ENCODE assay signal across 8 cellular contexts in genomic region chr17:75785016-75785769, GRCh38. TPM values are rescaled to one million over a fixed set of nuclear protein-coding genes. Genes with fewer than 3 reads are reported as not detected.
A peak's percentile ranks its signal among the peaks of the same experiment; 100 is the strongest.
DNase-seq lines count a peak whose midpoint lies in the region; ATAC-seq and TF ChIP-seq lines count a peak whose summit lies in the region.

No MANE protein-coding gene starts in this region.

- peaks cover 48% of the 10 kb centered on the region for H3K4me1 Mint-ChIP-seq in activated CD4-positive, alpha-beta memory T cell treated with anti-CD3 and anti-CD28 coated beads, Interleukin-2, amount 10 ng/mL, durations not matched to agents 7 days and 5 days
- H3K4me1 Mint-ChIP-seq in endothelial cell (ENCODE audit: unreplicated experiment) = peaks cover 19% of the 10 kb centered on the region

- POLR2A ChIA-PET in BJ (lab: Charles Lee) = interaction anchor here (0.7 to 1.5 kb wide), 3 partner anchors 8 to 287 kb away, joined by 4 to 18 read pairs (median 12); no protein-coding TSS in a partner anchor
- POLR2A ChIA-PET in activated CD4-positive, alpha-beta memory T cell treated with anti-CD3 and anti-CD28 coated beads, Interleukin-2, amount 10 ng/mL, durations not matched to agents 7 days and 5 days (lab: Charles Lee) = interaction anchor here (0.6 to 6.3 kb wide), 20 partner anchors 10 to 524 kb away, joined by 3 to 123 read pairs (median 14); partner anchors contain the start of genes GALK1, GGA3, MRPS7 and RECQL5

- no peaks in the 10 kb centered on the region for H3K36me3 ChIP-seq in BJ (ENCODE audit: control insufficient read depth, insufficient read depth, low read length)

- H3K4me3 ChIP-seq in BJ (ENCODE audit: low read depth, low read length) = peak overlapping the region; percentile 68

- no peaks in the 10 kb centered on the region for H3K27me3 ChIP-seq in BJ (ENCODE audit: control insufficient read depth, insufficient read depth, low read length)

- peaks cover 6% of the 10 kb centered on the region for H3K36me3 Mint-ChIP-seq in activated CD4-positive, alpha-beta memory T cell treated with anti-CD3 and anti-CD28 coated beads, Interleukin-2, amount 10 ng/mL, durations not matched to agents 7 days and 5 days (ENCODE audit: low read depth)
- no peaks in the 10 kb centered on the region for H3K36me3 Mint-ChIP-seq in endothelial cell (ENCODE audit: low read depth, unreplicated experiment)

- H3K27ac Mint-ChIP-seq in activated CD4-positive, alpha-beta memory T cell treated with anti-CD3 and anti-CD28 coated beads, Interleukin-2, amount 10 ng/mL, durations not matched to agents 7 days and 5 days = peak overlapping the region; percentile 100
- peak overlapping the region; percentile 99 for H3K27ac Mint-ChIP-seq in endothelial cell (ENCODE audit: unreplicated experiment)

- TF ChIP-seq CTCF in BJ (IDR thresholded peaks at IDR 0.05; ENCODE audit: insufficient read depth, low read depth, low read length) (no peak), endothelial cell (IDR thresholded peaks at IDR 0.05; ENCODE audit: unreplicated experiment) (no peak)

- no peaks in the 10 kb centered on the region for H3K9me3 Mint-ChIP-seq in activated CD4-positive, alpha-beta memory T cell treated with anti-CD3 and anti-CD28 coated beads, Interleukin-2, amount 10 ng/mL, durations not matched to agents 7 days and 5 days
- no peaks in the 10 kb centered on the region for H3K9me3 Mint-ChIP-seq in endothelial cell (ENCODE audit: unreplicated experiment)

- CTCF ChIA-PET in BJ (lab: Yijun Ruan, JAX) = interaction anchor here (0.5 to 4.9 kb wide), 3 partner anchors 10 to 528 kb away, joined by 4 to 35 read pairs (median 5); partner anchors contain the start of gene GALK1
- CTCF ChIA-PET in activated CD4-positive, alpha-beta memory T cell treated with anti-CD3 and anti-CD28 coated beads, Interleukin-2, amount 10 ng/mL, durations not matched to agents 7 days and 5 days (lab: Charles Lee) = interaction anchor here (0.7 to 2.8 kb wide), 11 partner anchors 9 to 560 kb away, joined by 3 to 24 read pairs (median 5); partner anchors contain the start of genes GALK1 and TRIM65

- H3K4me3 Mint-ChIP-seq in activated CD4-positive, alpha-beta memory T cell treated with anti-CD3 and anti-CD28 coated beads, Interleukin-2, amount 10 ng/mL, durations not matched to agents 7 days and 5 days = peak overlapping the region; percentile 90
- peak overlapping the region; percentile 89 for H3K4me3 Mint-ChIP-seq in endothelial cell (ENCODE audit: unreplicated experiment)

- no peaks in the 10 kb centered on the region for H3K27me3 Mint-ChIP-seq in activated CD4-positive, alpha-beta memory T cell treated with anti-CD3 and anti-CD28 coated beads, Interleukin-2, amount 10 ng/mL, durations not matched to agents 7 days and 5 days
- H3K27me3 Mint-ChIP-seq in endothelial cell (ENCODE audit: unreplicated experiment) = peaks cover 4% of the 10 kb centered on the region

- DNase-seq in BJ (ENCODE audit: low read depth) (no peak), NCI-H526 (lab: John Stamatoyannopoulos, UW) (peak; percentile 89 to 95), endothelial cell (ENCODE audit: low spot score) (peak; percentile 86), middle frontal gyrus (ENCODE audit: extremely low spot score, low spot score) (peak; percentile 63)
- peak; percentile 95 for DNase-seq in activated CD4-positive, alpha-beta memory T cell treated with anti-CD3 and anti-CD28 coated beads, Interleukin-2, amount 10 ng/mL, durations not matched to agents 7 days and 5 days
- peak; percentile 80 to 86 for DNase-seq in stimulated activated CD8-positive, alpha-beta memory T cell treated with anti-CD3 and anti-CD28 coated beads, Interleukin-15, amount 100 ng/mL, for 48 hours (ENCODE audit: low read depth in 2 of 2)

- peak; percentile 56 for ATAC-seq in GM19025 (IDR thresholded peaks at IDR 0.05; ENCODE audit: low read depth, unreplicated experiment)
- ATAC-seq in HG03280 (IDR thresholded peaks at IDR 0.05; ENCODE audit: unreplicated experiment) = peak; percentile 59

RNA-seq across cellular contexts. Expression of gene UNK, which starts 0.6 kb away (rescaled TPM):
- 7.2 and 8.5 TPM in 2 replicates for polyA plus RNA-seq in BJ (2011; rRNA removed)
- polyA minus RNA-seq in BJ (2011; rRNA and poly(A)+ RNA removed) = 9.7 and 11.0 TPM in 2 replicates
- total RNA-seq in activated CD4-positive, alpha-beta memory T cell treated with anti-CD3 and anti-CD28 coated beads, Interleukin-2, amount 10 ng/mL, durations not matched to agents 7 days and 5 days = 10 to 100 TPM; 26.1 TPM
- total RNA-seq in endothelial cell (ENCODE audit: unreplicated experiment) = 28.8 TPM

RNA-seq across cellular contexts. Expression of gene GALK1, which starts 20.2 kb away (rescaled TPM):
- 19.9 and 35.8 TPM in 2 replicates for polyA plus RNA-seq in BJ (2011; rRNA removed)
- 11.4 and 18.5 TPM in 2 replicates for polyA minus RNA-seq in BJ (2011; rRNA and poly(A)+ RNA removed)
- 10 to 100 TPM; 40.0 to 40.6 TPM for total RNA-seq in activated CD4-positive, alpha-beta memory T cell treated with anti-CD3 and anti-CD28 coated beads, Interleukin-2, amount 10 ng/mL, durations not matched to agents 7 days and 5 days
- total RNA-seq in endothelial cell (ENCODE audit: unreplicated experiment) = 18.0 TPM

RNA-seq across cellular contexts. Expression of gene UNC13D, which starts 59.0 kb away (rescaled TPM):
- polyA plus RNA-seq in BJ (2011; rRNA removed) = 0.28 and 0.40 TPM in 2 replicates
- polyA minus RNA-seq in BJ (2011; rRNA and poly(A)+ RNA removed) = 0.51 and 0.62 TPM in 2 replicates
- total RNA-seq in activated CD4-positive, alpha-beta memory T cell treated with anti-CD3 and anti-CD28 coated beads, Interleukin-2, amount 10 ng/mL, durations not matched to agents 7 days and 5 days = 100 to 1,000 TPM; 179 to 190 TPM
- total RNA-seq in endothelial cell (ENCODE audit: unreplicated experiment) = 11.5 TPM

Comparison
In these comparisons a context has a peak if more than half of its experiments do, and no peak if none do; other contexts are left out.
1. RNA of gene UNC13D, which starts 59.0 kb away (total RNA-seq): 179 to 190 TPM in activated CD4-positive, alpha-beta memory T cell treated with anti-CD3 and anti-CD28 coated beads, Interleukin-2, amount 10 ng/mL, durations not matched to agents 7 days and 5 days; 11.5 TPM in endothelial cell (single experiment); every median in the first group is over 10 times any median in the second.